Comparison of ENCODE assay signal across 21 cellular contexts in the genomic region with DNA sequence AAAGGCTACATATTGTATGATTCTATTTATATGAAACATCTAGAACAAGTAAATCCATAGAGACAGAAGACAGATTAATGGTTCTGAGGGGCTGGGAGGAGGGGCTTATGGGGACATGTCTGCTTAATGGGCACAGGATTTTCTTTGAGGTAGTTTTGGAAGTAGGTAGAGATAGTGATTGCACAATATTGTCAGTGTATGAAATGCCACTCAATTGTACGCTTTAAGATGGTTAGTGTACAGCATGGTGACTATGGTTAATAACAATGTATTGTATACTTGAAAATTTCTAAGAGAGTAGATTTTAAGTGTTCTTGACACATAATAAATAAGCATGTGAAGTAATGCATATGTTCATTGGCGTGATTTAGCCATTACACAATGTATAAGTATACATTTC.
"Had no signal": no experiment of that assay in that cellular context is flagged by ENCODE, and none has a peak within 500 bp of the region (broad histone marks: within the 10 kb centered on the region; RNA-seq: fewer than 3 reads in every experiment).

No MANE protein-coding gene starts in this region.

- H3K36me3 Mint-ChIP-seq: mesothelial cell of epicardium, naive B cell had no signal

- ATAC-seq: effector memory CD8-positive, alpha-beta T cell; foreskin keratinocyte; gastroesophageal sphincter; heart right ventricle; left cardiac atrium; left lung; left ventricle myocardium superior; lower lobe of right lung; mucosa of descending colon had no signal

- H3K9me3 Mint-ChIP-seq: dendritic cell treated with granulocyte-macrophage colony-stimulating factor and Interleukin-4, amounts not matched to agents 40 ng/mL and 50 ng/mL, for 4 days; effector memory CD8-positive, alpha-beta T cell had no signal

- DNase-seq: colonic mucosa; cortex of kidney; effector CD8-positive, alpha-beta T cell; effector memory CD8-positive, alpha-beta T cell; foreskin keratinocyte; heart right ventricle; hippocampal formation; left cardiac atrium; left lung; left ventricle myocardium superior; lower lobe of right lung; mesenchymal stem cell; mucosa of descending colon; naive B cell had no signal

- H3K9me3 ChIP-seq: colonic mucosa, esophagus muscularis mucosa, gastroesophageal sphincter, heart right ventricle, left lung, lower lobe of right lung, mucosa of descending colon had no signal

- H3K4me3 Mint-ChIP-seq: dendritic cell treated with granulocyte-macrophage colony-stimulating factor and Interleukin-4, amounts not matched to agents 40 ng/mL and 50 ng/mL, for 4 days; effector memory CD8-positive, alpha-beta T cell; mesothelial cell of epicardium; naive B cell had no signal

- H3K27ac Mint-ChIP-seq: dendritic cell treated with granulocyte-macrophage colony-stimulating factor and Interleukin-4, amounts not matched to agents 40 ng/mL and 50 ng/mL, for 4 days; mesothelial cell of epicardium had no signal

- H3K27me3 ChIP-seq: colonic mucosa, esophagus muscularis mucosa, foreskin keratinocyte, gastroesophageal sphincter, heart right ventricle, left lung had no signal

- H3K27me3 Mint-ChIP-seq: dendritic cell treated with granulocyte-macrophage colony-stimulating factor and Interleukin-4, amounts not matched to agents 40 ng/mL and 50 ng/mL, for 4 days had no signal

- H3K4me3 ChIP-seq: colonic mucosa, esophagus muscularis mucosa, gastroesophageal sphincter, heart right ventricle, left lung, lower lobe of right lung, mucosa of descending colon had no signal

- H3K27ac ChIP-seq: colonic mucosa, esophagus muscularis mucosa, foreskin keratinocyte, gastroesophageal sphincter, heart right ventricle, left lung, lower lobe of right lung had no signal

- H3K4me1 ChIP-seq: colonic mucosa, esophagus muscularis mucosa, foreskin keratinocyte, gastroesophageal sphincter, lower lobe of right lung had no signal

- FAIRE-seq: endothelial cell of umbilical vein, islet of Langerhans, keratinocyte had no signal

- H3K36me3 ChIP-seq: colonic mucosa, esophagus muscularis mucosa, gastroesophageal sphincter, heart right ventricle, left lung, lower lobe of right lung had no signal
